8 cellular contexts compared by ENCODE assay signal in the genomic region with DNA sequence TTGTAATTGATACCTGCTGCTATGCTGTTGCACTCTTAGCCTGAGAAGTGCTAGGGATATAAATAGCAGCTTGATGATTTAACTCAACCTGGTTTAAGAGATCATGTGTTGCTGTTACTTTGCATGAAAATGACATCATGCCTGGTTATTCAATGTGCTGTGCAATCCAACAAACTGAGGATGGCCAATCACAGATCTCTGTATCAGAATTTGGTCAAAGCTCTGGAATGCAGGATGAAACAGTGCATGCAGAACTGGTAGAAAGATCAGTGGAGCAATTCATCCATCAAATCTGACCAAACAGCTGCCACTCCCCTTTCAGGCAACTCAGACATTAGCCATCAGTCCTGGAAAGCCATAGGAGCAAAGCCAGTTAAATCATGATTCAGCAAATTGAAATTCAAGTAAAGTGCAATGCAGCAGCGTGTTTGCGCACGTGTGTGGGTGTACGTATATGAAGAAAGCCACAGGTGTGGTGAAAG.
A peak's percentile ranks its signal among the peaks of the same experiment; 100 is the strongest.
DNase-seq lines count a peak whose midpoint lies in the region; ATAC-seq and TF ChIP-seq lines count a peak whose summit lies in the region.

No MANE protein-coding gene starts in this region.

- POLR2A ChIA-PET in HEK293 (lab: Yijun Ruan, JAX), result interaction anchor here (0.6 to 1.4 kb wide), 3 partner anchors 160 to 745 kb away, joined by 3 to 5 read pairs (median 5); partner anchors contain the start of gene RASGEF1B

- no peak overlapping the region for H3K27ac ChIP-seq in HEK293 (ENCODE audit: extremely low read depth, low read depth, low read length)
- peak overlapping the region; percentile 83 for H3K27ac ChIP-seq in RWPE2 (ENCODE audit: poor library complexity, severe bottlenecking)
- H3K27ac ChIP-seq in dorsolateral prefrontal cortex, result peak overlapping the region in 1 of 59 donors; percentile 16

- H3K27me3 ChIP-seq in RWPE2 (ENCODE audit: insufficient read depth, poor library complexity, severe bottlenecking) (no peaks in the 10 kb centered on the region), dorsolateral prefrontal cortex (no peaks in the 10 kb centered on the region)

- no peak overlapping the region for H3K4me3 ChIP-seq in HEK293 (ENCODE audit: low read depth, low read length)
- H3K4me3 ChIP-seq in RWPE2 (ENCODE audit: severe bottlenecking), result no peak overlapping the region
- no peak overlapping the region for H3K4me3 ChIP-seq in dorsolateral prefrontal cortex

- H3K9me3 ChIP-seq in HEK293 (ENCODE audit: control insufficient read depth, insufficient read depth, low read depth, low read length), result no peaks in the 10 kb centered on the region
- H3K9me3 ChIP-seq in RWPE2 (ENCODE audit: severe bottlenecking), result no peaks in the 10 kb centered on the region

- ATAC-seq in RWPE2 (ENCODE audit: low read depth) (peak; percentile 92), GM21717 (IDR thresholded peaks at IDR 0.05; ENCODE audit: unreplicated experiment) (no peak), GM19328 (IDR thresholded peaks at IDR 0.05; ENCODE audit: unreplicated experiment) (no peak)

- CTCF ChIA-PET in HEK293 (lab: Yijun Ruan, JAX), result no interaction called here

- TF ChIP-seq CTCF in HEK293 (tag by site-specific recombination; IDR thresholded peaks at IDR 0.05), result no peak
- TF ChIP-seq CTCF in RWPE2 (IDR thresholded peaks at IDR 0.05; ENCODE audit: poor library complexity, severe bottlenecking), result no peak
- TF ChIP-seq CTCF in dorsolateral prefrontal cortex (IDR thresholded peaks at IDR 0.05 in 54 of 56, conservative IDR thresholded peaks at IDR 0.05 in 2 of 56; ENCODE audit: low read depth in 1 of 56, partially characterized antibody in 56 of 56), result no peak

- peak; percentile 66 for DNase-seq in DMS 273 (lab: John Stamatoyannopoulos, UW; ENCODE audit: unreplicated experiment)
- peak; percentile 81 for DNase-seq in RWPE2 (ENCODE audit: low spot score)
- DNase-seq in left kidney (ENCODE audit: low read depth, low spot score), result peak; percentile 81
- DNase-seq in activated CD4-positive, alpha-beta T cell treated with anti-CD3 and anti-CD28 coated beads for 4 hours, result no peak
- no peak for DNase-seq in dorsolateral prefrontal cortex

- H3K36me3 ChIP-seq in HEK293 (ENCODE audit: control insufficient read depth in 2 of 2, insufficient read depth in 1 of 2, low read length in 2 of 2) (no peaks in the 10 kb centered on the region), RWPE2 (ENCODE audit: low read depth) (no peaks in the 10 kb centered on the region)

- intact Hi-C loops in dorsolateral prefrontal cortex (cut with DNase I), result loop anchor here in 1 of 2 donors (5.0 kb wide), 1 partner anchor 160 kb away; the partner anchor contains the start of gene RASGEF1B

- no peaks in the 10 kb centered on the region; the same call in 1 of the 2 replicates for H3K4me1 ChIP-seq in HEK293 (ENCODE audit: control insufficient read depth, insufficient read depth, low read length)
- H3K4me1 ChIP-seq in RWPE2 (ENCODE audit: insufficient read depth, poor library complexity, severe bottlenecking), result peaks cover 28% of the 10 kb centered on the region

TF ChIP-seq in HEK293, 187 proteins besides CTCF, POLR2A, EP300 and RAD21 (continues in another document):
- TF ChIP-seq GLI2 (tag by site-specific recombination; IDR thresholded peaks at IDR 0.05; ENCODE audit: borderline replicate concordance, low read depth) (no peak), ZNF24 (tag by site-specific recombination; IDR thresholded peaks at IDR 0.05) (peak; percentile 87), ZNF37A (tag by site-specific recombination; IDR thresholded peaks at IDR 0.05) (no peak), ZNF433 (tag by site-specific recombination; IDR thresholded peaks at IDR 0.05; ENCODE audit: low read depth) (no peak), ZNF660 (tag by site-specific recombination; IDR thresholded peaks at IDR 0.05) (peak; percentile 83), ZNF585B (tag by site-specific recombination; IDR thresholded peaks at IDR 0.05) (no peak), ZNF518A (tag by site-specific recombination; conservative IDR thresholded peaks at IDR 0.05; ENCODE audit: low read depth) (peak; percentile 35; the same call in 1 of the 2 replicates), INSM2 (tag by site-specific recombination; IDR thresholded peaks at IDR 0.05) (peak; percentile 73), ZBTB7A (tag by site-specific recombination; IDR thresholded peaks at IDR 0.05; ENCODE audit: low read depth) (no peak), ZNF184 (tag by site-specific recombination; IDR thresholded peaks at IDR 0.05) (peak; percentile 50; the same call in 1 of the 2 replicates), SP7 (tag by site-specific recombination; IDR thresholded peaks at IDR 0.05) (peak; percentile 87), ZNF394 (tag by site-specific recombination; IDR thresholded peaks at IDR 0.05; ENCODE audit: borderline replicate concordance) (peak; percentile 26; the same call in 1 of the 2 replicates), KLF10 (tag by site-specific recombination; IDR thresholded peaks at IDR 0.05) (peak; percentile 61), ZNF843 (tag by site-specific recombination; IDR thresholded peaks at IDR 0.05) (0 out of 2 replicates have a peak, but pooled peaks have one; percentile 17), ZNF600 (tag by site-specific recombination; IDR thresholded peaks at IDR 0.05) (peak; percentile 60; the same call in 1 of the 2 replicates), ZBTB17 (tag by site-specific recombination; IDR thresholded peaks at IDR 0.05) (peak; percentile 97), OSR2 (tag by site-specific recombination; IDR thresholded peaks at IDR 0.05) (peak; percentile 33; the same call in 1 of the 2 replicates), ZNF133 (tag by site-specific recombination; IDR thresholded peaks at IDR 0.05) (no peak), ZBTB21 (tag by site-specific recombination; IDR thresholded peaks at IDR 0.05) (peak; percentile 95), KLF8 (tag by site-specific recombination; IDR thresholded peaks at IDR 0.05) (peak; percentile 63), ZNF501 (tag by site-specific recombination; IDR thresholded peaks at IDR 0.05) (0 out of 2 replicates have a peak, but pooled peaks have one; percentile 19), SP2 (tag by site-specific recombination; IDR thresholded peaks at IDR 0.05) (0 out of 2 replicates have a peak, but pooled peaks have one; percentile 16)

Comparison
In these comparisons a context has a peak if more than half of its experiments do, and no peak if none do; other contexts are left out.
1. DNase-seq: peak in DMS 273 (single experiment), RWPE2 (single experiment) and left kidney (single experiment); none in activated CD4-positive, alpha-beta T cell treated with anti-CD3 and anti-CD28 coated beads for 4 hours (0 of 2) and dorsolateral prefrontal cortex (0 of 10).